Comparison of ENCODE assay signal across 14 cellular contexts in the genomic region with DNA sequence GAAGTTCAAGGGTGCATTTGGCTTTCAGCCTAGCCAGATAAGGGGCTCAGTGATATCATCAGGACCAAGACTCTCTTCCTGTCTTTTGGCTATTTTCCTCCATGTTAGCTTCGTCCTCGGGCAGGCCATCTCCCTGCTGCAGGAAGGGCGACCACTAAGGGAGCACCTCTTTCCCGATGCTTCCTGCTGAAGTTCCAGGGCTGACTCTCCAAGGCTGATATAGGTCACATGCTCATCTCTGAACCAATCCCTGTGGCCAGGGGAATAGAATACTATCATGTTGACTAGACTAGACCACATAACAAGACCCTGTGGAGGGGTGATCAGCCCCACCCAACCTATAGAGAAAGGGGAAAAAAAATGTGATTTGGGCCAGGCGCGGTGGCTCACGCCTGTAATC.
"Had no signal": no experiment of that assay in that cellular context is flagged by ENCODE, and none has a peak within 500 bp of the region (broad histone marks: within the 10 kb centered on the region; RNA-seq: fewer than 3 reads in every experiment).

No MANE protein-coding gene starts in this region.

- H3K36me3 Mint-ChIP-seq: activated CD8-positive, alpha-beta memory T cell treated with anti-CD3 and anti-CD28 coated beads, Interleukin-2, amount 10 ng/mL, durations not matched to agents 7 days and 5 days; naive thymus-derived CD4-positive, alpha-beta T cell; stimulated activated effector memory CD8-positive, alpha-beta T cell treated with anti-CD3 and anti-CD28 coated beads, Interleukin-12 subunit alpha, Interleukin-12 subunit beta, amount 100 ng/mL, for 72 hours had no signal

- DNase-seq: activated CD4-positive, alpha-beta T cell treated with anti-CD3 and anti-CD28 coated beads for 1 hour; activated CD4-positive, alpha-beta T cell treated with anti-CD3 and anti-CD28 coated beads, Interleukin-2, amount 50 U/mL, for 4 hours; activated CD8-positive, alpha-beta memory T cell treated with anti-CD3 and anti-CD28 coated beads, Interleukin-2, amount 10 ng/mL, durations not matched to agents 7 days and 5 days; activated naive CD4-positive, alpha-beta T cell treated with anti-CD3 and anti-CD28 coated beads, Interleukin-2, amount 50 U/mL, for 16 hours; activated T-cell treated with anti-CD3 and anti-CD28 coated beads, Interleukin-2, amount 50 U/mL, for 1 hour; dorsolateral prefrontal cortex; heart right ventricle; mammary epithelial cell; naive thymus-derived CD4-positive, alpha-beta T cell; stimulated activated CD4-positive, alpha-beta T cell treated with anti-CD3 and anti-CD28 coated beads, Interleukin-12 subunit alpha, Interleukin-12 subunit beta, amount 100 ng/mL, for 4 hours; T-helper 2 cell had no signal

- H3K27ac ChIP-seq: dorsolateral prefrontal cortex, gastroesophageal sphincter, heart right ventricle had no signal

- H3K27me3 ChIP-seq: dorsolateral prefrontal cortex, gastroesophageal sphincter, heart right ventricle, pancreas had no signal

- H3K4me1 ChIP-seq: gastroesophageal sphincter, heart right ventricle had no signal

- H3K9me3 ChIP-seq: gastroesophageal sphincter, pancreas had no signal

- H3K4me1 Mint-ChIP-seq: activated CD8-positive, alpha-beta memory T cell treated with anti-CD3 and anti-CD28 coated beads, Interleukin-2, amount 10 ng/mL, durations not matched to agents 7 days and 5 days; stimulated activated effector memory CD8-positive, alpha-beta T cell treated with anti-CD3 and anti-CD28 coated beads, Interleukin-12 subunit alpha, Interleukin-12 subunit beta, amount 100 ng/mL, for 72 hours had no signal

- H3K4me3 ChIP-seq: dorsolateral prefrontal cortex, gastroesophageal sphincter, heart right ventricle, pancreas had no signal

- H3K27ac Mint-ChIP-seq: activated CD8-positive, alpha-beta memory T cell treated with anti-CD3 and anti-CD28 coated beads, Interleukin-2, amount 10 ng/mL, durations not matched to agents 7 days and 5 days; naive thymus-derived CD4-positive, alpha-beta T cell; stimulated activated effector memory CD8-positive, alpha-beta T cell treated with anti-CD3 and anti-CD28 coated beads, Interleukin-12 subunit alpha, Interleukin-12 subunit beta, amount 100 ng/mL, for 72 hours had no signal

- H3K9me3 Mint-ChIP-seq: naive thymus-derived CD4-positive, alpha-beta T cell; stimulated activated effector memory CD8-positive, alpha-beta T cell treated with anti-CD3 and anti-CD28 coated beads, Interleukin-12 subunit alpha, Interleukin-12 subunit beta, amount 100 ng/mL, for 72 hours had no signal

- H3K4me3 Mint-ChIP-seq: activated CD8-positive, alpha-beta memory T cell treated with anti-CD3 and anti-CD28 coated beads, Interleukin-2, amount 10 ng/mL, durations not matched to agents 7 days and 5 days; naive thymus-derived CD4-positive, alpha-beta T cell; stimulated activated effector memory CD8-positive, alpha-beta T cell treated with anti-CD3 and anti-CD28 coated beads, Interleukin-12 subunit alpha, Interleukin-12 subunit beta, amount 100 ng/mL, for 72 hours had no signal

- H3K36me3 ChIP-seq: gastroesophageal sphincter, heart right ventricle, pancreas had no signal
